Comparison of ENCODE assay signal across 7 cellular contexts in the genomic region with DNA sequence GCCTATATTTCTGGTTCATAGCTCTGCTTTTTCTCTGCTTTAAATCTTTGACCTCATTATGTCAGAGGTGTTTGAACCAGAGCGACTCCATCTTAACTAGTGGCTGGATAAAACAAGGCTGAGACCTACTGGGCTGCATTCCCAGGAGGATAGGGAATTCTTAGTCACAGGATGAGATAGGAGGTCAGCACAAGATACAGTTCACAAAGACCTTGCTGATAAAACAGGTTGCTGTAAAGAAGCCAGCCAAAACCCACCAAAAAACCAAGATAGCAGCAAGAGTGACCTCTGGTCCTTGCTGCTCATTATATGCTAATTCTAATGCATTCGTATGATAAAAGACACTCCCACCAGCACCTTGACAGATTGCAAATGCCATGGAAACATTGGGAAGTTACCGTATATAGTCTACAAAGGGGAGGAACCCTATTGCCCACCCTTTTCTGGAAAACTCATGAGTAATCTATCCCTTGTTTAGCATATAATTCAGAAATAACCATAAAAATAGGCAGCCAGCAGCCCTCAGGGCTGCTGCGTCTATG.
"Had no signal": no experiment of that assay in that cellular context is flagged by ENCODE, and none has a peak within 500 bp of the region (broad histone marks: within the 10 kb centered on the region; RNA-seq: fewer than 3 reads in every experiment).

No MANE protein-coding gene starts in this region.

- H3K9ac ChIP-seq: GM23248 had no signal

- H3K4me3 ChIP-seq: GM23248, K562 had no signal

- H2AFZ ChIP-seq: GM23248 had no signal

- H3K4me3 Mint-ChIP-seq: H9, HFFc6 had no signal

- H3K27ac Mint-ChIP-seq: H9, HFFc6 had no signal

- DNase-seq: GM23248, H9, HFFc6, IMR-90 had no signal

- H3K4me1 Mint-ChIP-seq: H9 had no signal

- ATAC-seq: HCT116, K562 had no signal

- H3K27ac ChIP-seq: GM23248, HL-60 had no signal

- H3K9me3 Mint-ChIP-seq: H9 had no signal
